16 cellular contexts compared by ENCODE assay signal in genomic region chr10:85668522-85668921, GRCh38.
DNase-seq lines count a peak whose midpoint lies in the region; ATAC-seq, FAIRE-seq and TF ChIP-seq lines count a peak whose summit lies in the region.
"Had no signal": no experiment of that assay in that cellular context is flagged by ENCODE, and none has a peak within 500 bp of the region (broad histone marks: within the 10 kb centered on the region; RNA-seq: fewer than 3 reads in every experiment).

No MANE protein-coding gene starts in this region.

- H3K27me3 ChIP-seq in bronchial epithelial cell (ENCODE audit: control insufficient read depth, insufficient read depth, low read length): no peaks in the 10 kb centered on the region
- no peaks in the 10 kb centered on the region for H3K27me3 ChIP-seq in hepatocyte
- peaks cover 30% of the 10 kb centered on the region for H3K27me3 ChIP-seq in left ventricle myocardium inferior (ENCODE audit: low read depth)

- H3K4me1 ChIP-seq in hepatocyte (ENCODE audit: insufficient read depth) (no peaks in the 10 kb centered on the region), left ventricle myocardium inferior (no peaks in the 10 kb centered on the region)

- TF ChIP-seq CTCF in bronchial epithelial cell (IDR thresholded peaks at IDR 0.05; ENCODE audit: insufficient read depth, low read length, severe bottlenecking) (no peak), hepatocyte (IDR thresholded peaks at IDR 0.05; ENCODE audit: poor library complexity) (no peak), left ventricle myocardium inferior (IDR thresholded peaks at IDR 0.05; ENCODE audit: borderline replicate concordance) (no peak)

- H3K36me3 ChIP-seq in bronchial epithelial cell (ENCODE audit: control insufficient read depth, insufficient read depth, low read length): no peaks in the 10 kb centered on the region
- H3K36me3 ChIP-seq in hepatocyte (replicated peaks; ENCODE audit: insufficient read depth, low read depth): no peaks in the 10 kb centered on the region
- no peaks in the 10 kb centered on the region for H3K36me3 ChIP-seq in left ventricle myocardium inferior

- H3K9me3 ChIP-seq in hepatocyte (ENCODE audit: low read depth) (no peaks in the 10 kb centered on the region), left ventricle myocardium inferior (replicated peaks) (peaks cover 16% of the 10 kb centered on the region)

- H3K4me3 ChIP-seq in bronchial epithelial cell (ENCODE audit: low read depth, low read length): no peak overlapping the region
- no peak overlapping the region for H3K4me3 ChIP-seq in hepatocyte
- no peak overlapping the region for H3K4me3 ChIP-seq in left ventricle myocardium inferior
- H3K4me3 ChIP-seq: GM23248 had no signal

- intact Hi-C loops in left ventricle myocardium inferior (cut with micrococcal nuclease): no loop called here

- peak overlapping the region; percentile 3 for H3K4me2 ChIP-seq in hepatocyte

- H3K27ac ChIP-seq in hepatocyte (peak overlapping the region; percentile 51), left ventricle myocardium inferior (replicated peaks) (no peak overlapping the region)
- H3K27ac ChIP-seq: GM23248 had no signal

- no peaks in the 10 kb centered on the region for H3K9me2 ChIP-seq in hepatocyte (replicated peaks; ENCODE audit: insufficient read depth)

- no peak for ATAC-seq in GM19328 (IDR thresholded peaks at IDR 0.05; ENCODE audit: unreplicated experiment)
- ATAC-seq: HCT116 had no signal

- H3K79me2 ChIP-seq in hepatocyte: no peaks in the 10 kb centered on the region

- WGBS in hepatocyte (ENCODE audit: low lambda C conversion rate, missing lambda C conversion rate): 100% methylated on average over 1 of the region's 1 CpG

- no peaks in the 10 kb centered on the region for H4K20me1 ChIP-seq in hepatocyte (ENCODE audit: insufficient read depth, poor library complexity, severe bottlenecking)

- H2AFZ ChIP-seq in hepatocyte: no peak overlapping the region
- H2AFZ ChIP-seq: GM23248 had no signal

- DNase-seq in bronchial epithelial cell (ENCODE audit: low read depth): no peak
- peak; percentile 17 for DNase-seq in hepatocyte (ENCODE audit: low spot score)
- DNase-seq in mucosa of gallbladder (ENCODE audit: low spot score): peak; percentile 26
- DNase-seq in left ventricle myocardium inferior: no peak
- no peak for DNase-seq in NCI-H2227 treated with DMSO at 0.1 percent for 48 hours (lab: John Stamatoyannopoulos, UW)
- no peak for DNase-seq in SK-N-DZ (ENCODE audit: low spot score)
- DNase-seq: C1 segment of cervical spinal cord; CD4-positive, alpha-beta memory T cell; COR-L47; DMS153; DND-41; GM23248 had no signal

- FAIRE-seq in bronchial epithelial cell (lab: Jason Lieb, UNC): peak; percentile 43
- FAIRE-seq: G401.6, GM12892 had no signal

Comparison
In these comparisons a context has a peak if more than half of its experiments do, and no peak if none do; other contexts are left out.
1. DNase-seq: peak in hepatocyte (single experiment) and mucosa of gallbladder (single experiment); none in bronchial epithelial cell (single experiment), left ventricle myocardium inferior (single experiment), NCI-H2227 treated with DMSO at 0.1 percent for 48 hours (single experiment) and SK-N-DZ (single experiment).